20 cellular contexts compared by ENCODE assay signal in the genomic region with DNA sequence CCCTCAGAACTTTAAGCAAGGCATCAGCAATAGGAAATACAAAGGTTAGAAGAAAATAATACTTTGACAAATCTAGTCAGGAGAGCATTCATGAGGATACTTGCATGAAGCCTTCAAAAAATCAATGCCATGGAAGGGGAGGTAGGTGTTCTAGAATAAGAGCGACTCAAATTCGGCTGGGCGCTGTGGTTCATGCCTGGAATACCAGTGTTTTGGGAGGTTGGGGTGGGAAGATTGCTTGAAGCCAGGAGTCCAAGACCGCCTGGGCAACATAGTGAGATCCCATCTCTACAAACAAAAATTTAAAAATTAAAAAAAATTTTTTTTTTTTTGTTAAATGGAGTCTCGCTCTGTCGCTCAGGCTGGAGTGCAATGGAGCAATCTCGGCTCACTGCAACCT. TPM values are rescaled to one million over a fixed set of nuclear protein-coding genes. Genes with fewer than 3 reads are reported as not detected.
DNase-seq lines count a peak whose midpoint lies in the region; ATAC-seq and TF ChIP-seq lines count a peak whose summit lies in the region.
"Had no signal": no experiment of that assay in that cellular context is flagged by ENCODE, and none has a peak within 500 bp of the region (broad histone marks: within the 10 kb centered on the region; RNA-seq: fewer than 3 reads in every experiment).

No MANE protein-coding gene starts in this region.

- WGBS in sigmoid colon, 2 donors = 93 to 94% methylated on average over 7 of the region's 7 CpGs

- no peak overlapping the region for H3K27ac ChIP-seq in sigmoid colon
- H3K27ac ChIP-seq: BLaER1 had no signal

- no peak overlapping the region for H3K4me3 ChIP-seq in sigmoid colon
- H3K4me3 ChIP-seq: BLaER1, GM12878 had no signal

- peaks cover 0 to 7% (median 3%) of the 10 kb centered on the region in 4 donors for H3K9me3 ChIP-seq in sigmoid colon
- H3K9me3 ChIP-seq: BE2C had no signal

- H3K4me1 ChIP-seq in sigmoid colon = no peaks in the 10 kb centered on the region
- H3K4me1 ChIP-seq: BE2C had no signal

- no peaks in the 10 kb centered on the region for H3K36me3 ChIP-seq in sigmoid colon
- H3K36me3 ChIP-seq: BE2C, BLaER1 had no signal

- intact Hi-C loops in sigmoid colon (cut with DNase I) (no loop called here), Right ventricle myocardium superior (cut with DNase I) (no loop called here)

- TF ChIP-seq EP300 in sigmoid colon (IDR thresholded peaks at IDR 0.05) = no peak

- TF ChIP-seq CTCF in sigmoid colon (IDR thresholded peaks at IDR 0.05) = no peak

- TF ChIP-seq POLR2A in sigmoid colon (IDR thresholded peaks at IDR 0.05) = no peak

- H3K27me3 ChIP-seq in sigmoid colon = peaks cover 0 to 50% (median 12%) of the 10 kb centered on the region in 3 donors
- H3K27me3 ChIP-seq: BLaER1 had no signal

- DNase-seq in mesenteric fat pad (ENCODE audit: low spot score) (peak; percentile 64), sigmoid colon (peak; percentile 37), Right ventricle myocardium superior (no peak), SIG-M5 (lab: John Stamatoyannopoulos, UW) (no peak)
- DNase-seq: 8988T; ACHN; BE2C; C1 segment of cervical spinal cord; CD4-positive, alpha-beta memory T cell; CD4-positive, CD25-positive, alpha-beta regulatory T cell; CD8-positive, alpha-beta memory T cell; COR-L47; DMS79 treated with DMSO at 0.1 percent for 48 hours; GF-D8 had no signal

- ATAC-seq in Right ventricle myocardium superior (ENCODE audit: poor library complexity) (no peak), HG03139 (IDR thresholded peaks at IDR 0.05; ENCODE audit: unreplicated experiment) (no peak)
- ATAC-seq: GM12878 had no signal

RNA-seq across cellular contexts. Expression of a gene that starts 21.8 kb away (rescaled TPM):
- total RNA-seq in mesenteric fat pad (not detected), sigmoid colon (not detected), Right ventricle myocardium superior (not detected)
- polyA plus RNA-seq in sigmoid colon = not detected
- total RNA-seq: A673; CD4-positive, alpha-beta memory T cell; CD4-positive, CD25-positive, alpha-beta regulatory T cell; CD8-positive, alpha-beta memory T cell; GM12878 had no signal
- polyA plus RNA-seq: AG04450; CD14-positive monocyte; CD4-positive, alpha-beta memory T cell; CD4-positive, CD25-positive, alpha-beta regulatory T cell; CD8-positive, alpha-beta memory T cell; GM12878 had no signal

Comparison
In these comparisons a context has a peak if more than half of its experiments do, and no peak if none do; other contexts are left out.
1. DNase-seq: peak in mesenteric fat pad (single experiment) and sigmoid colon (single experiment); none in Right ventricle myocardium superior (single experiment) and SIG-M5 (single experiment).